8 cellular contexts compared by ENCODE assay signal in the genomic region with DNA sequence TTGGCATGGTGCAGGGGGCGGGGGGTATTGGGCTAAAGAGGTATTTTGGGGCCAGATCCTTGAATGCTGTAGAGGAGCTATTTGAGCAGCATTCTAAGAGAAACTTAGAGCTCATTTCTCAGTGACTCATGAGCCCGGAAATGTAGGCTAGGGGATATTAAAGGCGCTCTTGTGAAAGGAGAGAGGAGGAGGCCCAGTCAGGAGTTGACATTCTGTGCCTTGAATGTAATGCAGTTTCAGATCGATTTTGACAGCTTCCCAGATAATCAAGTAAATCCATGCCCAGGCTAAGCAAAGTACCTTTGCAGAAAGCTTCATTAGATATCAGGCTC. TPM values are rescaled to one million over a fixed set of nuclear protein-coding genes. Genes with fewer than 3 reads are reported as not detected.
DNase-seq lines count a peak whose midpoint lies in the region; ATAC-seq and TF ChIP-seq lines count a peak whose summit lies in the region.

No MANE protein-coding gene starts in this region.

- H3K36me3 Mint-ChIP-seq in activated CD8-positive, alpha-beta memory T cell treated with anti-CD3 and anti-CD28 coated beads, Interleukin-2, amount 10 ng/mL, durations not matched to agents 7 days and 5 days, result peaks cover 32% of the 10 kb centered on the region
- peaks cover 41% of the 10 kb centered on the region for H3K36me3 Mint-ChIP-seq in activated T-cell treated with anti-CD3 and anti-CD28 coated beads, Interleukin-2, amount 50 U/mL, for 24 hours (ENCODE audit: low read depth)

- H3K9ac ChIP-seq in Loucy (ENCODE audit: low read depth, low read length, poor library complexity, severe bottlenecking), result peak overlapping the region; percentile 85

- ATAC-seq in activated CD8-positive, alpha-beta memory T cell treated with anti-CD3 and anti-CD28 coated beads, Interleukin-2, amount 10 ng/mL, durations not matched to agents 7 days and 5 days, result peak; percentile 46
- ATAC-seq in GM21529 (IDR thresholded peaks at IDR 0.05; ENCODE audit: unreplicated experiment), result no peak

- H3K4me1 Mint-ChIP-seq in activated CD8-positive, alpha-beta memory T cell treated with anti-CD3 and anti-CD28 coated beads, Interleukin-2, amount 10 ng/mL, durations not matched to agents 7 days and 5 days, result peaks cover 51% of the 10 kb centered on the region
- peaks cover 54% of the 10 kb centered on the region for H3K4me1 Mint-ChIP-seq in activated T-cell treated with anti-CD3 and anti-CD28 coated beads, Interleukin-2, amount 50 U/mL, for 24 hours (ENCODE audit: low read depth)

- H3K9me3 ChIP-seq in Loucy (ENCODE audit: insufficient read depth, low read depth, low read length), result no peaks in the 10 kb centered on the region
- H3K9me3 ChIP-seq in neuron (ENCODE audit: low read length), result no peaks in the 10 kb centered on the region

- H3K4me2 ChIP-seq in Loucy (ENCODE audit: low read depth, low read length, poor library complexity, severe bottlenecking), result peak overlapping the region; percentile 85

- H2AFZ ChIP-seq in Loucy (ENCODE audit: low read length) (no peak overlapping the region), neuron (ENCODE audit: low read depth, low read length) (no peak overlapping the region)

- H3K4me1 ChIP-seq in Loucy (ENCODE audit: insufficient read depth, low read length, poor library complexity, severe bottlenecking) (peaks cover 51% of the 10 kb centered on the region), neuron (ENCODE audit: insufficient read depth, low read length) (peaks cover 21% of the 10 kb centered on the region)

- H3K4me3 Mint-ChIP-seq in activated CD8-positive, alpha-beta memory T cell treated with anti-CD3 and anti-CD28 coated beads, Interleukin-2, amount 10 ng/mL, durations not matched to agents 7 days and 5 days, result peak overlapping the region; percentile 91
- peak overlapping the region; percentile 95 for H3K4me3 Mint-ChIP-seq in activated T-cell treated with anti-CD3 and anti-CD28 coated beads, Interleukin-2, amount 50 U/mL, for 24 hours

- H3F3A ChIP-seq in Loucy (ENCODE audit: low read depth), result no peaks in the 10 kb centered on the region

- peak overlapping the region; percentile 91 for H3K27ac Mint-ChIP-seq in activated CD8-positive, alpha-beta memory T cell treated with anti-CD3 and anti-CD28 coated beads, Interleukin-2, amount 10 ng/mL, durations not matched to agents 7 days and 5 days
- H3K27ac Mint-ChIP-seq in activated T-cell treated with anti-CD3 and anti-CD28 coated beads, Interleukin-2, amount 50 U/mL, for 24 hours, result peak overlapping the region; percentile 94

- H3K9me2 ChIP-seq in Loucy (replicated peaks; ENCODE audit: low read depth, low read length), result no peaks in the 10 kb centered on the region

- H3K27me3 ChIP-seq in Loucy (ENCODE audit: insufficient read depth, low read length, poor library complexity, severe bottlenecking) (peaks cover 6% of the 10 kb centered on the region), neuron (ENCODE audit: insufficient read depth, low read length) (no peaks in the 10 kb centered on the region)

- no peaks in the 10 kb centered on the region for H3K27me3 Mint-ChIP-seq in activated CD8-positive, alpha-beta memory T cell treated with anti-CD3 and anti-CD28 coated beads, Interleukin-2, amount 10 ng/mL, durations not matched to agents 7 days and 5 days
- H3K27me3 Mint-ChIP-seq in activated T-cell treated with anti-CD3 and anti-CD28 coated beads, Interleukin-2, amount 50 U/mL, for 24 hours, result no peaks in the 10 kb centered on the region

- TF ChIP-seq CTCF in Loucy (conservative IDR thresholded peaks at IDR 0.05; ENCODE audit: low read length), result no peak
- TF ChIP-seq CTCF in fibroblast of pulmonary artery (IDR thresholded peaks at IDR 0.05; ENCODE audit: low read length, missing control alignments), result no peak

- peak; percentile 57 for DNase-seq in activated CD8-positive, alpha-beta memory T cell treated with anti-CD3 and anti-CD28 coated beads, Interleukin-2, amount 10 ng/mL, durations not matched to agents 7 days and 5 days
- no peak for DNase-seq in activated CD8-positive, alpha-beta memory T cell treated with anti-CD3 and anti-CD28 coated beads for 24 hours
- no peak for DNase-seq in activated T-cell treated with anti-CD3 and anti-CD28 coated beads, Interleukin-2, amount 50 U/mL, for 24 hours
- DNase-seq in fibroblast of pulmonary artery (ENCODE audit: low read depth) (peak; percentile 80), NCI-H526 treated with DMSO at 0.1 percent for 48 hours (lab: John Stamatoyannopoulos, UW) (no peak)

- H4K20me1 ChIP-seq in Loucy (ENCODE audit: insufficient read depth, low read length, poor library complexity, severe bottlenecking), result peaks cover 59% of the 10 kb centered on the region

- H3K36me3 ChIP-seq in Loucy (ENCODE audit: insufficient read depth, low read length), result no peaks in the 10 kb centered on the region
- no peaks in the 10 kb centered on the region for H3K36me3 ChIP-seq in neuron (ENCODE audit: insufficient read depth, low read length)

- H3K9me3 Mint-ChIP-seq in activated CD8-positive, alpha-beta memory T cell treated with anti-CD3 and anti-CD28 coated beads, Interleukin-2, amount 10 ng/mL, durations not matched to agents 7 days and 5 days (ENCODE audit: low read depth), result no peaks in the 10 kb centered on the region
- H3K9me3 Mint-ChIP-seq in activated T-cell treated with anti-CD3 and anti-CD28 coated beads, Interleukin-2, amount 50 U/mL, for 24 hours, result no peaks in the 10 kb centered on the region

- H3K4me3 ChIP-seq in Loucy (ENCODE audit: low read length, poor library complexity, severe bottlenecking) (peak overlapping the region; percentile 84), fibroblast of pulmonary artery (replicated peaks; ENCODE audit: low read depth, low read length) (peak overlapping the region; percentile 94), neuron (ENCODE audit: low read length) (peak overlapping the region; percentile 88)

- CTCF ChIA-PET in activated CD8-positive, alpha-beta memory T cell treated with anti-CD3 and anti-CD28 coated beads, Interleukin-2, amount 10 ng/mL, durations not matched to agents 7 days and 5 days (lab: Charles Lee), result interaction anchor here (0.6 to 4.1 kb wide), 31 partner anchors 8 to 487 kb away, joined by 3 to 47 read pairs (median 5); no protein-coding TSS in a partner anchor

- H3K79me2 ChIP-seq in Loucy (ENCODE audit: insufficient read depth, low read length), result peaks cover 62% of the 10 kb centered on the region

RNA-seq across cellular contexts. Expression of gene CAB39, which starts 1.4 kb away (rescaled TPM):
- total RNA-seq in activated CD8-positive, alpha-beta memory T cell treated with anti-CD3 and anti-CD28 coated beads, Interleukin-2, amount 10 ng/mL, durations not matched to agents 7 days and 5 days, result 100 to 1,000 TPM; 148 to 174 TPM

Comparison
In these comparisons a context has a peak if more than half of its experiments do, and no peak if none do; other contexts are left out.
1. DNase-seq: peak in activated CD8-positive, alpha-beta memory T cell treated with anti-CD3 and anti-CD28 coated beads, Interleukin-2, amount 10 ng/mL, durations not matched to agents 7 days and 5 days (single experiment) and fibroblast of pulmonary artery (single experiment); none in activated CD8-positive, alpha-beta memory T cell treated with anti-CD3 and anti-CD28 coated beads for 24 hours (single experiment), activated T-cell treated with anti-CD3 and anti-CD28 coated beads, Interleukin-2, amount 50 U/mL, for 24 hours (single experiment) and NCI-H526 treated with DMSO at 0.1 percent for 48 hours (single experiment).
2. Peak in every context shown above with its lines, with median percentiles within 50 percentile points of each other: H3K4me3 ChIP-seq.